In genomic region chr3:195718477-195718984, GRCh38 we compare ENCODE assay signal across 17 cellular contexts. TPM values are rescaled to one million over a fixed set of nuclear protein-coding genes. Genes with fewer than 3 reads are reported as not detected.
DNase-seq lines count a peak whose midpoint lies in the region; ATAC-seq, FAIRE-seq and TF ChIP-seq lines count a peak whose summit lies in the region.
"Had no signal": no experiment of that assay in that cellular context is flagged by ENCODE, and none has a peak within 500 bp of the region (broad histone marks: within the 10 kb centered on the region; RNA-seq: fewer than 3 reads in every experiment).

No MANE protein-coding gene starts in this region.

- no peak overlapping the region for H3K18ac ChIP-seq in H1 (ENCODE audit: extremely low read depth, low read length)

- no peak for TF ChIP-seq RAD21 in H1 (IDR thresholded peaks at IDR 0.05 in 1 of 2, conservative IDR thresholded peaks at IDR 0.05 in 1 of 2; ENCODE audit: low read depth in 2 of 2, low read length in 2 of 2)

- H3K79me1 ChIP-seq in H1 (ENCODE audit: low read depth, low read length), result no peaks in the 10 kb centered on the region

- TF ChIP-seq POLR2A in H1 (IDR thresholded peaks at IDR 0.05; ENCODE audit: control extremely low read depth in 1 of 2, low read depth in 2 of 2, low read length in 2 of 2), result no peak

- H4K5ac ChIP-seq in H1 (ENCODE audit: insufficient read length, low read depth, low read length), result no peak overlapping the region

- DNase-seq in Caco-2 (no peak), H7 (peak; percentile 61), H1 (ENCODE audit: low read depth in 1 of 2, low spot score in 2 of 2) (no peak), neural progenitor cell (ENCODE audit: low spot score) (peak; percentile 65), foreskin fibroblast (no peak), SIG-M5 treated with dmso at 0.1 percent for 504 hours (lab: John Stamatoyannopoulos, UW; ENCODE audit: unreplicated experiment) (no peak)
- DNase-seq: CD4-positive, CD25-positive, alpha-beta regulatory T cell; MG63; NCI-H1092; NCI-H146; NCI-H2081 treated with DMSO at 0.1 percent for 48 hours; NCI-H510A treated with DMSO at 0.1 percent for 48 hours; NCI-H82 had no signal

- H3K79me2 ChIP-seq in H1 (ENCODE audit: control insufficient read depth in 1 of 2, insufficient read depth in 2 of 2, low read length in 2 of 2) (no peaks in the 10 kb centered on the region), neural progenitor cell (ENCODE audit: low read depth) (no peaks in the 10 kb centered on the region)

- POLR2A ChIA-PET in Caco-2 (lab: Charles Lee) (no interaction called here), H1 (lab: Charles Lee; ENCODE audit: partially characterized antibody) (interaction anchor here (1.2 to 1.7 kb wide), 5 partner anchors 10 to 88 kb away, joined by 3 to 5 read pairs (median 4); no protein-coding TSS in a partner anchor)

- no peaks in the 10 kb centered on the region for H3K9me3 ChIP-seq in Caco-2
- H3K9me3 ChIP-seq in H1 (ENCODE audit: insufficient read depth in 2 of 2, low read depth in 1 of 2, low read length in 1 of 2), result no peaks in the 10 kb centered on the region
- no peaks in the 10 kb centered on the region for H3K9me3 ChIP-seq in neural progenitor cell (ENCODE audit: low read depth)

- H3K56ac ChIP-seq in H1 (replicated peaks; ENCODE audit: insufficient read length, low read depth, low read length), result no peak overlapping the region

- no peaks in the 10 kb centered on the region for H3K23me2 ChIP-seq in H1 (ENCODE audit: low read depth, low read length)

- H3K27ac ChIP-seq in H1 (ENCODE audit: low read depth, low read length) (no peak overlapping the region), neural progenitor cell (no peak overlapping the region)
- H3K27ac ChIP-seq: SK-N-MC had no signal

- H3K4me3 Mint-ChIP-seq in Caco-2 (ENCODE audit: unreplicated experiment) (no peak overlapping the region), neural progenitor cell (peak overlapping the region; percentile 24)
- H3K4me3 Mint-ChIP-seq: CD4-positive, CD25-positive, alpha-beta regulatory T cell had no signal

- no peak overlapping the region for H3K4ac ChIP-seq in H1 (replicated peaks; ENCODE audit: insufficient read length, low read depth, low read length)

- H3K9me3 Mint-ChIP-seq in Caco-2 (ENCODE audit: unreplicated experiment) (no peaks in the 10 kb centered on the region), neural progenitor cell (peaks cover 2% of the 10 kb centered on the region)
- H3K9me3 Mint-ChIP-seq: CD4-positive, CD25-positive, alpha-beta regulatory T cell had no signal

- BruUV-seq in Caco-2 (replicated peaks; lab: Mats Ljungman, UMichigan), result no TSS peak

- H4K8ac ChIP-seq in H1 (ENCODE audit: extremely low read depth, insufficient read depth, low read length), result no peak overlapping the region

- H3F3A ChIP-seq in neural progenitor cell (ENCODE audit: low read depth), result peaks cover 14% of the 10 kb centered on the region

- 73% methylated on average over 7 of the region's 7 CpGs; no CpG with 5 or more reads in 1 of the 2 experiments for WGBS in H1 (ENCODE audit: extremely low coverage in 1 of 2, insufficient coverage in 1 of 2, insufficient read length in 1 of 2, insufficient replicate concordance in 2 of 2, low coverage in 1 of 2, low lambda C conversion rate in 2 of 2, missing lambda C conversion rate in 1 of 2), 2 experiments

- no peak overlapping the region for H2BK5ac ChIP-seq in H1 (ENCODE audit: low read depth, low read length)

- peak overlapping the region; percentile 82; the same call in 1 of the 2 replicates for H2AFZ ChIP-seq in H1 (ENCODE audit: low read length)
- H2AFZ ChIP-seq in neural progenitor cell (replicated peaks), result no peak overlapping the region

- ATAC-seq in HG03139 (IDR thresholded peaks at IDR 0.05; ENCODE audit: unreplicated experiment) (no peak), GM19328 (IDR thresholded peaks at IDR 0.05; ENCODE audit: unreplicated experiment) (no peak)
- ATAC-seq: Panc1 had no signal

- H3K4me1 ChIP-seq in Caco-2, result peaks cover 43% of the 10 kb centered on the region
- H3K4me1 ChIP-seq in H1 (replicated peaks in 1 of 4; ENCODE audit: control insufficient read depth in 3 of 4, insufficient read depth in 4 of 4, low read length in 3 of 4), result peaks cover 0 to 7% (median 3%) of the 10 kb centered on the region in 4 experiments; a peak in 5 of 7 replicates
- H3K4me1 ChIP-seq in neural progenitor cell, result peaks cover 13% of the 10 kb centered on the region

- H3K36me3 ChIP-seq in Caco-2 (ENCODE audit: control insufficient read depth, insufficient read depth, low read length) (no peaks in the 10 kb centered on the region), H7 (replicated peaks; ENCODE audit: control insufficient read depth, insufficient read depth, low read length) (no peaks in the 10 kb centered on the region), H1 (ENCODE audit: control insufficient read depth in 2 of 4, insufficient read depth in 4 of 4, low read length in 3 of 4) (no peaks in the 10 kb centered on the region), neural progenitor cell (no peaks in the 10 kb centered on the region)

- H2BK15ac ChIP-seq in H1 (ENCODE audit: low read length), result no peak overlapping the region

- no peaks in the 10 kb centered on the region for H3K27me3 ChIP-seq in Caco-2 (replicated peaks; ENCODE audit: control insufficient read depth, insufficient read depth, low read length)
- H3K27me3 ChIP-seq in H7 (ENCODE audit: control insufficient read depth, insufficient read depth, low read length), result no peaks in the 10 kb centered on the region; the same call in 1 of the 2 replicates
- H3K27me3 ChIP-seq in H1 (replicated peaks in 1 of 4; ENCODE audit: control insufficient read depth in 3 of 4, extremely low read depth in 1 of 4, insufficient read depth in 3 of 4, low read length in 3 of 4), result no peaks in the 10 kb centered on the region; a peak in 1 of 7 replicates
- H3K27me3 ChIP-seq in neural progenitor cell, result no peaks in the 10 kb centered on the region

- no peak overlapping the region for H4K91ac ChIP-seq in H1 (replicated peaks; ENCODE audit: insufficient read length, low read length)

- TF ChIP-seq CTCF in Caco-2 (IDR thresholded peaks at IDR 0.05; ENCODE audit: insufficient read depth in 1 of 2, low read depth in 1 of 2, low read length in 1 of 2, severe bottlenecking in 1 of 2, unreplicated experiment in 1 of 2), result no peak
- TF ChIP-seq CTCF in H1 (IDR thresholded peaks at IDR 0.05; ENCODE audit: control extremely low read depth in 1 of 3, insufficient read depth in 1 of 3, low read depth in 1 of 3, low read length in 3 of 3), result no peak
- no peak for TF ChIP-seq CTCF in neural progenitor cell (IDR thresholded peaks at IDR 0.05)
- TF ChIP-seq CTCF in foreskin fibroblast (IDR thresholded peaks at IDR 0.05; ENCODE audit: low read depth, low read length), result no peak

- CTCF ChIA-PET in Caco-2 (lab: Charles Lee) (no interaction called here), H1 (lab: Charles Lee; ENCODE audit: partially characterized antibody) (interaction anchor here (1.6 to 2.4 kb wide), 3 partner anchors 9 to 133 kb away, joined by 3 to 10 read pairs (median 6); no protein-coding TSS in a partner anchor)

- H3K4me1 Mint-ChIP-seq in Caco-2 (ENCODE audit: low read depth, unreplicated experiment) (peaks cover 46% of the 10 kb centered on the region), neural progenitor cell (peaks cover 38% of the 10 kb centered on the region)

- no peak for TF ChIP-seq EP300 in H1 (IDR thresholded peaks at IDR 0.05; ENCODE audit: borderline replicate concordance in 1 of 2, low read depth in 2 of 2, low read length in 2 of 2)

- peak overlapping the region; percentile 7 for H3K27ac Mint-ChIP-seq in Caco-2 (ENCODE audit: unreplicated experiment)
- H3K27ac Mint-ChIP-seq in neural progenitor cell, result peak overlapping the region; percentile 2

- no peak overlapping the region for H3K14ac ChIP-seq in H1 (ENCODE audit: insufficient read length)

- no peak overlapping the region for H2BK12ac ChIP-seq in H1 (ENCODE audit: low read depth, low read length)

- H4K20me1 ChIP-seq in H1 (replicated peaks in 1 of 2; ENCODE audit: control insufficient read depth in 1 of 2, insufficient read depth in 2 of 2, low read length in 2 of 2) (no peaks in the 10 kb centered on the region), neural progenitor cell (ENCODE audit: low read depth) (no peaks in the 10 kb centered on the region)

- H2BK20ac ChIP-seq in H1 (ENCODE audit: low read length), result no peak overlapping the region

- H3K9ac ChIP-seq in H1 (replicated peaks in 1 of 4; ENCODE audit: extremely low read depth in 1 of 4, low read depth in 3 of 4, low read length in 3 of 4), result no peak overlapping the region
- H3K9ac ChIP-seq in neural progenitor cell, result no peak overlapping the region

- no peak for FAIRE-seq in H1 (lab: Jason Lieb, UNC)

- H3K23ac ChIP-seq in H1 (ENCODE audit: insufficient read length), result no peak overlapping the region

- intact Hi-C loops in Caco-2 (cut with micrococcal nuclease; ENCODE audit: unreplicated experiment), result no loop called here

- no peak overlapping the region for H3K4me2 ChIP-seq in H1 (ENCODE audit: insufficient read depth in 1 of 2, low read depth in 2 of 2, low read length in 2 of 2)
- peak overlapping the region; percentile 4 for H3K4me2 ChIP-seq in neural progenitor cell

- H3K36me3 Mint-ChIP-seq in Caco-2 (ENCODE audit: insufficient read depth, unreplicated experiment) (no peaks in the 10 kb centered on the region), neural progenitor cell (peaks cover 15% of the 10 kb centered on the region)

- no peak overlapping the region for H2BK120ac ChIP-seq in H1 (replicated peaks; ENCODE audit: low read depth, low read length)

- no peak overlapping the region for H2AK5ac ChIP-seq in H1 (ENCODE audit: low read depth, low read length)

- H3K27me3 Mint-ChIP-seq in Caco-2 (ENCODE audit: insufficient read depth, unreplicated experiment), result no peaks in the 10 kb centered on the region
- peaks cover 6% of the 10 kb centered on the region for H3K27me3 Mint-ChIP-seq in neural progenitor cell (ENCODE audit: insufficient read depth, low read depth)
- H3K27me3 Mint-ChIP-seq: CD4-positive, CD25-positive, alpha-beta regulatory T cell had no signal

- H3K4me3 ChIP-seq in Caco-2 (ENCODE audit: low read depth, low read length) (no peak overlapping the region), H7 (ENCODE audit: insufficient read depth, low read depth, low read length) (no peak overlapping the region), H1 (ENCODE audit: extremely low read depth in 1 of 4, insufficient read depth in 2 of 4, low read depth in 3 of 4, low read length in 4 of 4) (no peak overlapping the region), neural progenitor cell (no peak overlapping the region), foreskin fibroblast (ENCODE audit: low read depth in 1 of 2, low read length in 2 of 2) (no peak overlapping the region)
- H3K4me3 ChIP-seq: MG63, SK-N-MC had no signal

RNA-seq across cellular contexts. Expression of gene MUC20, which starts 2.2 kb away (rescaled TPM):
- 0.88 and 1.9 TPM in 2 replicates for total RNA-seq in Caco-2 (2022)
- 0.52 and 0.69 TPM in 2 replicates for total RNA-seq in H7 (2014; rRNA removed; shearing (Covaris generic))
- 0.24 TPM in 1 of 2 replicates, not detected in the other for total RNA-seq in H1 (2021; fragmentation: NEBNext Ultra II Directional; extraction: Animal tissue kit (Norgen Biotek cat#: 25700))
- 0.19 and 0.26 TPM in 2 replicates for polyA plus RNA-seq in H1 (2011; rRNA removed)
- polyA plus RNA-seq in H1 (2011; cell fraction: cytosol; rRNA removed), result 0.26 TPM
- polyA plus RNA-seq in H1 (2011; cell fraction: nucleus; rRNA removed), result 0.27 TPM
- 0.13 to 0.19 TPM (median 0.15 TPM) in 3 of 4 replicates, not detected in the other for polyA plus RNA-seq in H1 (2012, experiment 1 of 2)
- polyA plus RNA-seq in H1 (2012, experiment 2 of 2), result not detected
- polyA plus RNA-seq in H1 (2013, experiment 1 of 2), result 0.16 TPM
- 0.33 TPM for polyA plus RNA-seq in H1 (2013, experiment 2 of 2)
- 0.16 TPM in 1 of 2 replicates, not detected in the other for polyA minus RNA-seq in H1 (2011; rRNA and poly(A)+ RNA removed)
- polyA minus RNA-seq in H1 (2011; cell fraction: cytosol; rRNA and poly(A)+ RNA removed), result not detected
- polyA minus RNA-seq in H1 (2011; cell fraction: nucleus; rRNA and poly(A)+ RNA removed), result not detected
- total RNA-seq in neural progenitor cell (ENCODE audit: low replicate concordance), result 0.17 TPM in 1 of 2 replicates, not detected in the other

Comparison
In these comparisons a context has a peak if more than half of its experiments do, and no peak if none do; other contexts are left out.
1. DNase-seq: peak in H7 (single experiment) and neural progenitor cell (single experiment); none in Caco-2 (0 of 2), H1 (0 of 2), foreskin fibroblast (0 of 2) and SIG-M5 treated with dmso at 0.1 percent for 504 hours (single experiment).